ENCODE assay signal across 8 cellular contexts in genomic region chr9:124861342-124862229, GRCh38. TPM values are rescaled to one million over a fixed set of nuclear protein-coding genes. Genes with fewer than 3 reads are reported as not detected.
DNase-seq lines count a peak whose midpoint lies in the region; ATAC-seq and TF ChIP-seq lines count a peak whose summit lies in the region.

ARPC5L (plus strand) TSS chr9:124862130; CDS start chr9:124869291, 7,161 bp downstream.
RPL35 (minus strand) TSS chr9:124861957; CDS start chr9:124861912, 45 bp downstream.

- peak; percentile 27; the same call in 1 of the 2 replicates for TF ChIP-seq EP300 in Ishikawa (IDR thresholded peaks at IDR 0.05; ENCODE audit: borderline replicate concordance)

- ATAC-seq in GM21619 (IDR thresholded peaks at IDR 0.05; ENCODE audit: unreplicated experiment), result peak; percentile 85
- peak; percentile 99 for ATAC-seq in mucosa of descending colon

- no peaks in the 10 kb centered on the region for H3K9me3 ChIP-seq in mucosa of descending colon

- peak within 1 kb of the TSS; percentile 77 for H3K4me3 ChIP-seq in mucosa of descending colon

- peak; percentile 88 for DNase-seq in DMS153 treated with DMSO at 0.1 percent for 48 hours (lab: John Stamatoyannopoulos, UW; ENCODE audit: unreplicated experiment)
- peak; percentile 95 for DNase-seq in OCI-M1 (lab: John Stamatoyannopoulos, UW)
- peak; percentile 93 for DNase-seq in activated T-cell treated with anti-CD3 and anti-CD28 coated beads for 24 hours (ENCODE audit: low read depth)
- DNase-seq in epidermal melanocyte (ENCODE audit: insufficient read length, low spot score), result peak; percentile 98
- DNase-seq in mucosa of descending colon, result peak; percentile 96 to 97 (median 97)
- peak; percentile 91 for DNase-seq in stimulated activated CD8-positive, alpha-beta memory T cell treated with anti-CD3 and anti-CD28 coated beads, Interleukin-4, amount 100 ng/mL, for 24 hours (ENCODE audit: low read depth)

- H3K36me3 ChIP-seq in mucosa of descending colon (ENCODE audit: low read depth), result peaks cover 21% of the 10 kb centered on the region

- TF ChIP-seq CTCF in mucosa of descending colon (IDR thresholded peaks at IDR 0.05), result no peak

- H3K4me1 ChIP-seq in mucosa of descending colon (ENCODE audit: low read depth), result peaks cover 16% of the 10 kb centered on the region

- TF ChIP-seq RAD21 in Ishikawa (IDR thresholded peaks at IDR 0.05; ENCODE audit: low read depth), result no peak

- intact Hi-C loops in mucosa of descending colon (cut with DNase I, micrococcal nuclease), result no loop called here

TF ChIP-seq in Ishikawa, 13 proteins besides CTCF, POLR2A, EP300 and RAD21:
- 0 out of 2 replicates have a peak, but pooled peaks have one; percentile 14 for TF ChIP-seq TEAD4 (IDR thresholded peaks at IDR 0.05)
- TF ChIP-seq REST (IDR thresholded peaks at IDR 0.05; ENCODE audit: low read depth), result peak; percentile 39
- TF ChIP-seq MAX (IDR thresholded peaks at IDR 0.05), result peak; percentile 82
- TF ChIP-seq TAF1 (IDR thresholded peaks at IDR 0.05; ENCODE audit: low read depth), result peak; percentile 100
- TF ChIP-seq ZBTB7A (IDR thresholded peaks at IDR 0.05; ENCODE audit: low read depth), result no peak
- TF ChIP-seq FOXM1 (IDR thresholded peaks at IDR 0.05; ENCODE audit: borderline replicate concordance, low read depth), result peak; percentile 39; the same call in 1 of the 2 replicates
- TF ChIP-seq EGR1 (IDR thresholded peaks at IDR 0.05), result peak; percentile 58
- peak; percentile 22; the same call in 1 of the 2 replicates for TF ChIP-seq USF1 (IDR thresholded peaks at IDR 0.05)
- peak; percentile 72 for TF ChIP-seq YY1 (IDR thresholded peaks at IDR 0.05; ENCODE audit: low read depth)
- TF ChIP-seq CREB1 (IDR thresholded peaks at IDR 0.05; ENCODE audit: low read depth), result no peak
- TF ChIP-seq TCF12 (IDR thresholded peaks at IDR 0.05; ENCODE audit: low read depth), result peak; percentile 80

RNA-seq across cellular contexts. Expression of gene ARPC5L, which starts in this region (rescaled TPM):
- 10 to 100 TPM; 29.5 to 41.9 (median 37.2) TPM for total RNA-seq in mucosa of descending colon

RNA-seq across cellular contexts. Expression of gene RPL35, which starts in this region (rescaled TPM):
- total RNA-seq in mucosa of descending colon, result 100 to 1,000 TPM; 676 to 897 (median 838) TPM

Comparison
In these comparisons a context has a peak if more than half of its experiments do, and no peak if none do; other contexts are left out.
1. Peak in every context shown above with its lines: DNase-seq, ATAC-seq and H3K4me3 ChIP-seq.